In genomic region chr12:75951399-75952228, GRCh38 we compare ENCODE assay signal across 16 cellular contexts.
DNase-seq lines count a peak whose midpoint lies in the region; ATAC-seq, FAIRE-seq and TF ChIP-seq lines count a peak whose summit lies in the region.
"Had no signal": no experiment of that assay in that cellular context is flagged by ENCODE, and none has a peak within 500 bp of the region (broad histone marks: within the 10 kb centered on the region; RNA-seq: fewer than 3 reads in every experiment).

No MANE protein-coding gene starts in this region.

- intact Hi-C loops in activated CD8-positive, alpha-beta T cell treated with anti-CD3 and anti-CD28 coated beads for 36 hours (cut with micrococcal nuclease), result no loop called here
- intact Hi-C loops in Panc1 (cut with micrococcal nuclease; ENCODE audit: unreplicated experiment) (no loop called here), pancreas (cut with DNase I) (no loop called here), thyroid gland (cut with DNase I) (no loop called here)

- peaks cover 4% of the 10 kb centered on the region; the same call in 1 of the 2 replicates for H3K9me3 ChIP-seq in Panc1 (ENCODE audit: control insufficient read depth, insufficient read depth, low read depth, low read length)
- no peaks in the 10 kb centered on the region for H3K9me3 ChIP-seq in pancreas
- H3K9me3 ChIP-seq in thyroid gland, result no peaks in the 10 kb centered on the region
- H3K9me3 ChIP-seq: upper lobe of right lung had no signal

- H3K4me1 ChIP-seq in Panc1 (ENCODE audit: control insufficient read depth, insufficient read depth, low read length) (peaks cover 54% of the 10 kb centered on the region), pancreas (peaks cover 0 to 32% (median 29%) of the 10 kb centered on the region in 3 donors), thyroid gland (peaks cover 7 to 21% of the 10 kb centered on the region in 2 donors)

- H3K27me3 Mint-ChIP-seq in activated CD8-positive, alpha-beta T cell treated with anti-CD3 and anti-CD28 coated beads for 36 hours, result no peaks in the 10 kb centered on the region
- H3K27me3 Mint-ChIP-seq in activated CD8-positive, alpha-beta T cell treated with anti-CD3 and anti-CD28 coated beads, Interleukin-2, amount 10 ng/mL, durations not matched to agents 7 days and 5 days (ENCODE audit: low read depth), result no peaks in the 10 kb centered on the region

- no peak for DNase-seq in activated CD8-positive, alpha-beta T cell treated with anti-CD3 and anti-CD28 coated beads for 36 hours
- no peak for DNase-seq in activated CD8-positive, alpha-beta T cell treated with anti-CD3 and anti-CD28 coated beads, Interleukin-2, amount 10 ng/mL, durations not matched to agents 7 days and 5 days
- DNase-seq in Panc1 (ENCODE audit: low read depth, low spot score) (no peak), pancreas (no peak), thyroid gland (no peak)
- DNase-seq: Kasumi-1; NCI-H2081; NK-92 treated with Interleukin-12 subunit alpha and Interleukin-12 subunit beta, amount 100 ng/mL, for 24 hours; posterior cingulate gyrus; stimulated activated CD4-positive, alpha-beta T cell treated with anti-CD3 and anti-CD28 coated beads, Interleukin-15, amount 100 ng/mL, for 24 hours; upper lobe of right lung; WERI-Rb-1 had no signal

- peak; percentile 82 for FAIRE-seq in endometrium (lab: Jason Lieb, UNC)
- FAIRE-seq in pancreas (lab: Jason Lieb, UNC), result peak; percentile 5

- H3K4me1 Mint-ChIP-seq in activated CD8-positive, alpha-beta T cell treated with anti-CD3 and anti-CD28 coated beads for 36 hours (ENCODE audit: low read depth), result peaks cover 20% of the 10 kb centered on the region
- peaks cover 4% of the 10 kb centered on the region for H3K4me1 Mint-ChIP-seq in activated CD8-positive, alpha-beta T cell treated with anti-CD3 and anti-CD28 coated beads, Interleukin-2, amount 10 ng/mL, durations not matched to agents 7 days and 5 days (ENCODE audit: low read depth)

- no peak overlapping the region for H3K27ac Mint-ChIP-seq in activated CD8-positive, alpha-beta T cell treated with anti-CD3 and anti-CD28 coated beads for 36 hours
- H3K27ac Mint-ChIP-seq in activated CD8-positive, alpha-beta T cell treated with anti-CD3 and anti-CD28 coated beads, Interleukin-2, amount 10 ng/mL, durations not matched to agents 7 days and 5 days, result no peak overlapping the region

- in situ Hi-C loops in Panc1 (cut with HindIII; ENCODE audit: low pct_unique_long_range_greater_than_20kb, low sequenced_read_pairs), result no loop called here

- H3K36me3 ChIP-seq in Panc1 (ENCODE audit: control insufficient read depth, insufficient read depth, low read length) (no peaks in the 10 kb centered on the region), pancreas (no peaks in the 10 kb centered on the region), thyroid gland (no peaks in the 10 kb centered on the region)
- H3K36me3 ChIP-seq: upper lobe of right lung, WERI-Rb-1 had no signal

- BruUV-seq in Panc1 (replicated peaks; lab: Mats Ljungman, UMichigan), result no TSS peak

- WGBS in pancreas, 2 donors, result 17 to 22% methylated on average over 2 of the region's 2 CpGs
- 68 to 76% methylated on average over 2 of the region's 2 CpGs for WGBS in thyroid gland, 2 donors

- no peaks in the 10 kb centered on the region for H3K36me3 Mint-ChIP-seq in activated CD8-positive, alpha-beta T cell treated with anti-CD3 and anti-CD28 coated beads for 36 hours (ENCODE audit: low read depth)
- peaks cover 2% of the 10 kb centered on the region for H3K36me3 Mint-ChIP-seq in activated CD8-positive, alpha-beta T cell treated with anti-CD3 and anti-CD28 coated beads, Interleukin-2, amount 10 ng/mL, durations not matched to agents 7 days and 5 days (ENCODE audit: low read depth)

- H3K4me3 ChIP-seq in Panc1 (ENCODE audit: low read depth in 2 of 2, low read length in 2 of 2) (no peak overlapping the region), pancreas (no peak overlapping the region), thyroid gland (replicated peaks in 1 of 3) (no peak overlapping the region)
- H3K4me3 ChIP-seq: upper lobe of right lung had no signal

- TF ChIP-seq CTCF in activated CD8-positive, alpha-beta T cell treated with anti-CD3 and anti-CD28 coated beads for 36 hours (IDR thresholded peaks at IDR 0.05), result no peak
- no peak for TF ChIP-seq CTCF in Panc1 (IDR thresholded peaks at IDR 0.05)
- TF ChIP-seq CTCF in pancreas (IDR thresholded peaks at IDR 0.05), result no peak
- no peak for TF ChIP-seq CTCF in thyroid gland (IDR thresholded peaks at IDR 0.05)

- no peaks in the 10 kb centered on the region for H3K9me3 Mint-ChIP-seq in activated CD8-positive, alpha-beta T cell treated with anti-CD3 and anti-CD28 coated beads for 36 hours
- H3K9me3 Mint-ChIP-seq in activated CD8-positive, alpha-beta T cell treated with anti-CD3 and anti-CD28 coated beads, Interleukin-2, amount 10 ng/mL, durations not matched to agents 7 days and 5 days (ENCODE audit: insufficient read depth), result no peaks in the 10 kb centered on the region

- no peak overlapping the region for H3K4me3 Mint-ChIP-seq in activated CD8-positive, alpha-beta T cell treated with anti-CD3 and anti-CD28 coated beads for 36 hours
- H3K4me3 Mint-ChIP-seq in activated CD8-positive, alpha-beta T cell treated with anti-CD3 and anti-CD28 coated beads, Interleukin-2, amount 10 ng/mL, durations not matched to agents 7 days and 5 days, result no peak overlapping the region

- POLR2A ChIA-PET in activated CD8-positive, alpha-beta T cell treated with anti-CD3 and anti-CD28 coated beads for 36 hours (lab: Charles Lee), result interaction anchor here (1.0 to 1.3 kb wide), 3 partner anchors 9 to 80 kb away, joined by 3 read pairs; partner anchors contain the start of gene PHLDA1
- POLR2A ChIA-PET in activated CD8-positive, alpha-beta T cell treated with anti-CD3 and anti-CD28 coated beads, Interleukin-2, amount 10 ng/mL, durations not matched to agents 7 days and 5 days (lab: Charles Lee), result no interaction called here
- POLR2A ChIA-PET in Panc1 (lab: Charles Lee), result interaction anchor here (0.6 to 0.7 kb wide), 5 partner anchors 27 to 89 kb away, joined by 3 to 10 read pairs (median 6); no protein-coding TSS in a partner anchor

- CTCF ChIA-PET in activated CD8-positive, alpha-beta T cell treated with anti-CD3 and anti-CD28 coated beads for 36 hours (lab: Charles Lee), result interaction anchor here (0.9 to 1.6 kb wide), 2 partner anchors 15 to 67 kb away, joined by 3 to 5 read pairs; no protein-coding TSS in a partner anchor
- CTCF ChIA-PET in activated CD8-positive, alpha-beta T cell treated with anti-CD3 and anti-CD28 coated beads, Interleukin-2, amount 10 ng/mL, durations not matched to agents 7 days and 5 days (lab: Charles Lee), result no interaction called here
- CTCF ChIA-PET in Panc1 (lab: Charles Lee), result no interaction called here

- H3K27ac ChIP-seq in Panc1 (ENCODE audit: low read length) (peak overlapping the region; percentile 99), pancreas (peak overlapping the region in 2 of 4 donors; percentile 48 to 60), thyroid gland (no peak overlapping the region)
- H3K27ac ChIP-seq: upper lobe of right lung, WERI-Rb-1 had no signal

- no peaks in the 10 kb centered on the region for H3K27me3 ChIP-seq in Panc1 (ENCODE audit: control insufficient read depth, insufficient read depth, low read length)
- no peaks in the 10 kb centered on the region for H3K27me3 ChIP-seq in pancreas
- H3K27me3 ChIP-seq in thyroid gland, result no peaks in the 10 kb centered on the region
- H3K27me3 ChIP-seq: upper lobe of right lung had no signal

- peak; percentile 47 for ATAC-seq in activated CD8-positive, alpha-beta T cell treated with anti-CD3 and anti-CD28 coated beads for 36 hours
- no peak for ATAC-seq in activated CD8-positive, alpha-beta T cell treated with anti-CD3 and anti-CD28 coated beads, Interleukin-2, amount 10 ng/mL, durations not matched to agents 7 days and 5 days
- no peak for ATAC-seq in Panc1
- peak; percentile 56 to 66 (median 60) for ATAC-seq in pancreas
- ATAC-seq in GM18907 (IDR thresholded peaks at IDR 0.05; ENCODE audit: unreplicated experiment), result no peak
- no peak for ATAC-seq in HG03280 (IDR thresholded peaks at IDR 0.05; ENCODE audit: unreplicated experiment)
- ATAC-seq: SK-N-SH treated with all-trans-retinoic acid at 6 μM for 48 hours, upper lobe of right lung had no signal

- TF ChIP-seq POLR2A in thyroid gland (IDR thresholded peaks at IDR 0.05), result no peak

Comparison
In these comparisons a context has a peak if more than half of its experiments do, and no peak if none do; other contexts are left out.
1. ATAC-seq: peak in activated CD8-positive, alpha-beta T cell treated with anti-CD3 and anti-CD28 coated beads for 36 hours (single experiment) and pancreas (4 of 4); none in activated CD8-positive, alpha-beta T cell treated with anti-CD3 and anti-CD28 coated beads, Interleukin-2, amount 10 ng/mL, durations not matched to agents 7 days and 5 days (single experiment), Panc1 (single experiment), GM18907 (single experiment) and HG03280 (single experiment).